1 cellular context compared by ENCODE assay signal in the genomic region with DNA sequence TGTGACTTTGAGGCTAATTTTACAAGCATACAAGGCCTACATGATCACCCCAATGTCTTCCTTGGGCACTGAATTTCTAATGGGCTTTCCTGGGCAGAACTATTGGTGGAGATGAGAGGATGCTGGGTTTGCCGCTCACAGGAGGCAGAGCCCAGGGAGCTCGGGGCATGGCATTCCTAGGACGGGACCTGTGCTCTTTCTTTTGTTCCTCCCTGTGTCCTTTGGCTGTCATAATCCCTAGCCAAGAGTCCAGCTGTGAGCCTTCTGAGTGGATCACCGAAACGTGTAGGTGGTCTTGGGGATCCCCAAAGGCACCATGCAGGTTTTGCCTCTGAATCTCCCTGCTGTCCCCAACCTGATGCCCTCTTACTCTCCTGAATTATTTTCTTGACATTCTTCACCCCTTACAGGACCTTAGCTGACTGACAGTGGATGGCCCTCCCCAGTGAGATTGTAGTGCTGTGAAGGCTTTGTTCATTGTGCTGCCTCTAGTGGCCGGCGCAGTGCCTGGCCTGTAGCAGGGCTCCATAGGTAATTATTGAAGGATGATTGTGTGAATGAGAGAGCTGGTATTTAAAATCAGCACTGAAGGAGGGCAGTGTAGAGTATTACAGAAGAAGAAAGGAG.
TF ChIP-seq lines count a peak whose summit lies in the region.

No MANE protein-coding gene starts in this region.

TF ChIP-seq in GM23338, 12 proteins besides CTCF, POLR2A, EP300 and RAD21 (continued from another document):
- TF ChIP-seq, protein P1, sequence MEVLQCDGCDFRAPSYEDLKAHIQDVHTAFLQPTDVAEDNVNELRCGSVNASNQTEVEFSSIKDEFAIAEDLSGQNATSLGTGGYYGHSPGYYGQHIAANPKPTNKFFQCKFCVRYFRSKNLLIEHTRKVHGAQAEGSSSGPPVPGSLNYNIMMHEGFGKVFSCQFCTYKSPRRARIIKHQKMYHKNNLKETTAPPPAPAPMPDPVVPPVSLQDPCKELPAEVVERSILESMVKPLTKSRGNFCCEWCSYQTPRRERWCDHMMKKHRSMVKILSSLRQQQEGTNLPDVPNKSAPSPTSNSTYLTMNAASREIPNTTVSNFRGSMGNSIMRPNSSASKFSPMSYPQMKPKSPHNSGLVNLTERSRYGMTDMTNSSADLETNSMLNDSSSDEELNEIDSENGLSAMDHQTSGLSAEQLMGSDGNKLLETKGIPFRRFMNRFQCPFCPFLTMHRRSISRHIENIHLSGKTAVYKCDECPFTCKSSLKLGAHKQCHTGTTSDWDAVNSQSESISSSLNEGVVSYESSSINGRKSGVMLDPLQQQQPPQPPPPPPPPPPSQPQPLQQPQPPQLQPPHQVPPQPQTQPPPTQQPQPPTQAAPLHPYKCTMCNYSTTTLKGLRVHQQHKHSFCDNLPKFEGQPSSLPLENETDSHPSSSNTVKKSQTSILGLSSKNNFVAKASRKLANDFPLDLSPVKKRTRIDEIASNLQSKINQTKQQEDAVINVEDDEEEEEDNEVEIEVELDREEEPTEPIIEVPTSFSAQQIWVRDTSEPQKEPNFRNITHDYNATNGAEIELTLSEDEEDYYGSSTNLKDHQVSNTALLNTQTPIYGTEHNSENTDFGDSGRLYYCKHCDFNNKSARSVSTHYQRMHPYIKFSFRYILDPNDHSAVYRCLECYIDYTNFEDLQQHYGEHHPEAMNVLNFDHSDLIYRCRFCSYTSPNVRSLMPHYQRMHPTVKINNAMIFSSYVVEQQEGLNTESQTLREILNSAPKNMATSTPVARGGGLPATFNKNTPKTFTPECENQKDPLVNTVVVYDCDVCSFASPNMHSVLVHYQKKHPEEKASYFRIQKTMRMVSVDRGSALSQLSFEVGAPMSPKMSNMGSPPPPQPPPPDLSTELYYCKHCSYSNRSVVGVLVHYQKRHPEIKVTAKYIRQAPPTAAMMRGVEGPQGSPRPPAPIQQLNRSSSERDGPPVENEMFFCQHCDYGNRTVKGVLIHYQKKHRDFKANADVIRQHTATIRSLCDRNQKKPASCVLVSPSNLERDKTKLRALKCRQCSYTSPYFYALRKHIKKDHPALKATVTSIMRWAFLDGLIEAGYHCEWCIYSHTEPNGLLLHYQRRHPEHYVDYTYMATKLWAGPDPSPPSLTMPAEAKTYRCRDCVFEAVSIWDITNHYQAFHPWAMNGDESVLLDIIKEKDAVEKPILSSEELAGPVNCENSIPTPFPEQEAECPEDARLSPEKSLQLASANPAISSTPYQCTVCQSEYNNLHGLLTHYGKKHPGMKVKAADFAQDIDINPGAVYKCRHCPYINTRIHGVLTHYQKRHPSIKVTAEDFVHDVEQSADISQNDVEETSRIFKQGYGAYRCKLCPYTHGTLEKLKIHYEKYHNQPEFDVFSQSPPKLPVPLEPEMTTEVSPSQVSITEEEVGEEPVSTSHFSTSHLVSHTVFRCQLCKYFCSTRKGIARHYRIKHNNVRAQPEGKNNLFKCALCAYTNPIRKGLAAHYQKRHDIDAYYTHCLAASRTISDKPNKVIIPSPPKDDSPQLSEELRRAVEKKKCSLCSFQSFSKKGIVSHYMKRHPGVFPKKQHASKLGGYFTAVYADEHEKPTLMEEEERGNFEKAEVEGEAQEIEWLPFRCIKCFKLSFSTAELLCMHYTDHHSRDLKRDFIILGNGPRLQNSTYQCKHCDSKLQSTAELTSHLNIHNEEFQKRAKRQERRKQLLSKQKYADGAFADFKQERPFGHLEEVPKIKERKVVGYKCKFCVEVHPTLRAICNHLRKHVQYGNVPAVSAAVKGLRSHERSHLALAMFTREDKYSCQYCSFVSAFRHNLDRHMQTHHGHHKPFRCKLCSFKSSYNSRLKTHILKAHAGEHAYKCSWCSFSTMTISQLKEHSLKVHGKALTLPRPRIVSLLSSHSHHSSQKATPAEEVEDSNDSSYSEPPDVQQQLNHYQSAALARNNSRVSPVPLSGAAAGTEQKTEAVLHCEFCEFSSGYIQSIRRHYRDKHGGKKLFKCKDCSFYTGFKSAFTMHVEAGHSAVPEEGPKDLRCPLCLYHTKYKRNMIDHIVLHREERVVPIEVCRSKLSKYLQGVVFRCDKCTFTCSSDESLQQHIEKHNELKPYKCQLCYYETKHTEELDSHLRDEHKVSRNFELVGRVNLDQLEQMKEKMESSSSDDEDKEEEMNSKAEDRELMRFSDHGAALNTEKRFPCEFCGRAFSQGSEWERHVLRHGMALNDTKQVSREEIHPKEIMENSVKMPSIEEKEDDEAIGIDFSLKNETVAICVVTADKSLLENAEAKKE (CRISPR knock-in tag; IDR thresholded peaks at IDR 0.05), result no peak
- TF ChIP-seq EZH2phosphoT487 (IDR thresholded peaks at IDR 0.05; ENCODE audit: unreplicated experiment), result no peak
TF ChIP-seq in GM23338: peak in this region for 1.
